ENCODE assay signal across 8 cellular contexts in the genomic region with DNA sequence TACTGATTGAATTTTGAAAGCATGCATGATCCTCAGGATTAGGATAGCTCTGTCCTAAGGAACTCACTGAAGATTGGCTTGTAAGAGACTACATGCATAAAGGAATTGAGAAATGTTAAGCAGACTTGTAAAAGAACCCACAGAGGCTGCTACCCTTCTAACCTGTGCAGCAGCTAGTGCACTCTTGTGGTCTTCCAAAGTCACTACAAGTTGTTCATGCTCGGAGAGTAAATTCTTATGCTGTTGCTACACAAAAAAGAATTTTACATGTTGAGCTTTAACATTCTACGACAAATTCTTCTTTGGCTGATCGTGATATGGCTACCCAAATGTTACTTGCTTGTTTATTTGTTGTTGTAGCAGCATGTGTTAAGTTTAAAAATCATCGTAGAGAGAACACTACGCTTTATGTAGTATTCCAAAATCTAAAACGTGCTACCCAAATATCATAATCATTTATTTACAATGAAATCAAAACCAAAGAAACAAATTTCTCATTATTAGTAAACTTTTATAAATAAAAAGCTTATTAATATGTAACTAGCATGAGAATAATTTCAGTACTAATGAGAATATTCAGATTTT. TPM values are rescaled to one million over a fixed set of nuclear protein-coding genes. Genes with fewer than 3 reads are reported as not detected.
DNase-seq lines count a peak whose midpoint lies in the region; ATAC-seq and TF ChIP-seq lines count a peak whose summit lies in the region.

No MANE protein-coding gene starts in this region.

- no peaks in the 10 kb centered on the region for H3K9me3 ChIP-seq in gastrocnemius medialis

- H3K27ac Mint-ChIP-seq in activated CD8-positive, alpha-beta memory T cell treated with anti-CD3 and anti-CD28 coated beads, Interleukin-2, amount 10 ng/mL, durations not matched to agents 7 days and 5 days: no peak overlapping the region

- TF ChIP-seq CTCF in HFF-Myc (IDR thresholded peaks at IDR 0.05; ENCODE audit: low read depth, low read length, missing control alignments): peak; percentile 66
- TF ChIP-seq CTCF in fibroblast of the aortic adventitia (IDR thresholded peaks at IDR 0.05; ENCODE audit: insufficient read depth, low read length): peak; percentile 77
- peak; percentile 27 to 63 (median 43) for TF ChIP-seq CTCF in gastrocnemius medialis (IDR thresholded peaks at IDR 0.05 in 4 of 5, conservative IDR thresholded peaks at IDR 0.05 in 1 of 5)

- H3K27ac ChIP-seq in gastrocnemius medialis: no peak overlapping the region

- peaks cover 0 to 24% of the 10 kb centered on the region in 2 donors for H3K36me3 ChIP-seq in gastrocnemius medialis

- no peaks in the 10 kb centered on the region for H3K27me3 Mint-ChIP-seq in activated CD8-positive, alpha-beta memory T cell treated with anti-CD3 and anti-CD28 coated beads, Interleukin-2, amount 10 ng/mL, durations not matched to agents 7 days and 5 days

- peaks cover 3 to 15% of the 10 kb centered on the region in 2 donors for H3K4me1 ChIP-seq in gastrocnemius medialis

- CTCF ChIA-PET in activated CD8-positive, alpha-beta memory T cell treated with anti-CD3 and anti-CD28 coated beads, Interleukin-2, amount 10 ng/mL, durations not matched to agents 7 days and 5 days (lab: Charles Lee): interaction anchor here (0.8 to 2.7 kb wide), 6 partner anchors 12 to 328 kb away, joined by 3 to 14 read pairs (median 4); no protein-coding TSS in a partner anchor

- H3K4me3 Mint-ChIP-seq in activated CD8-positive, alpha-beta memory T cell treated with anti-CD3 and anti-CD28 coated beads, Interleukin-2, amount 10 ng/mL, durations not matched to agents 7 days and 5 days: no peak overlapping the region

- no peak overlapping the region for H3K4me3 ChIP-seq in HFF-Myc (replicated peaks; ENCODE audit: low read depth, low read length)
- no peak overlapping the region for H3K4me3 ChIP-seq in fibroblast of the aortic adventitia (ENCODE audit: low read depth, low read length)
- H3K4me3 ChIP-seq in gastrocnemius medialis: no peak overlapping the region

- no peaks in the 10 kb centered on the region for H3K9me3 Mint-ChIP-seq in activated CD8-positive, alpha-beta memory T cell treated with anti-CD3 and anti-CD28 coated beads, Interleukin-2, amount 10 ng/mL, durations not matched to agents 7 days and 5 days (ENCODE audit: low read depth)

- peaks cover 2% of the 10 kb centered on the region for H3K36me3 Mint-ChIP-seq in activated CD8-positive, alpha-beta memory T cell treated with anti-CD3 and anti-CD28 coated beads, Interleukin-2, amount 10 ng/mL, durations not matched to agents 7 days and 5 days

- intact Hi-C loops in gastrocnemius medialis (cut with DNase I; ENCODE audit: low total_unique reads): loop anchor here (1.0 kb wide), 1 partner anchor 112 kb away; no protein-coding TSS in a partner anchor
- intact Hi-C loops in sciatic nerve (cut with DNase I): loop anchor here (5.0 to 10.0 kb wide), 2 partner anchors 54 to 127 kb away; a partner anchor contains a TSS

- peak; percentile 39 for ATAC-seq in activated CD8-positive, alpha-beta memory T cell treated with anti-CD3 and anti-CD28 coated beads, Interleukin-2, amount 10 ng/mL, durations not matched to agents 7 days and 5 days
- ATAC-seq in gastrocnemius medialis (peak in 1 of 2 donors; percentile 77), sciatic nerve (no peak)

- TF ChIP-seq POLR2A in gastrocnemius medialis (IDR thresholded peaks at IDR 0.05): no peak

- in situ Hi-C loops in gastrocnemius medialis (cut with MboI; ENCODE audit: low sequenced_read_pairs in 4 of 4): loop anchor here in 2 of 4 donors (10.0 kb wide), 2 partner anchors 54 to 64 kb away; a partner anchor contains a TSS

- no peaks in the 10 kb centered on the region for H3K27me3 ChIP-seq in gastrocnemius medialis

- no peak for DNase-seq in activated CD8-positive, alpha-beta memory T cell treated with anti-CD3 and anti-CD28 coated beads, Interleukin-2, amount 10 ng/mL, durations not matched to agents 7 days and 5 days
- DNase-seq in activated CD8-positive, alpha-beta memory T cell treated with anti-CD3 and anti-CD28 coated beads, Interleukin-2, amount 50 U/mL, for 4 hours: no peak
- DNase-seq in HFF-Myc (ENCODE audit: extremely low read depth, low read depth) (peak; percentile 26), NAMALWA (ENCODE audit: low spot score) (peak; percentile 69), SK-N-DZ (ENCODE audit: low spot score) (peak; percentile 52), fibroblast of the aortic adventitia (ENCODE audit: low read depth) (peak; percentile 79), gastrocnemius medialis (no peak), sciatic nerve (ENCODE audit: low spot score) (no peak)

- H3K4me1 Mint-ChIP-seq in activated CD8-positive, alpha-beta memory T cell treated with anti-CD3 and anti-CD28 coated beads, Interleukin-2, amount 10 ng/mL, durations not matched to agents 7 days and 5 days: no peaks in the 10 kb centered on the region

RNA-seq across cellular contexts. Expression of a gene that starts 55.0 kb away (rescaled TPM):
- 10 to 100 TPM in 1 of 2 experiments, 1 to 10 TPM in 1; 6.4 to 19.2 TPM for total RNA-seq in activated CD8-positive, alpha-beta memory T cell treated with anti-CD3 and anti-CD28 coated beads, Interleukin-2, amount 10 ng/mL, durations not matched to agents 7 days and 5 days
- polyA plus RNA-seq in SK-N-DZ (2014; cell fraction: cytosol; rRNA removed): 23.5 and 25.0 TPM in 2 replicates
- 21.9 and 22.7 TPM in 2 replicates for polyA plus RNA-seq in SK-N-DZ (2014; cell fraction: nucleus; rRNA removed)
- total RNA-seq in fibroblast of the aortic adventitia (ENCODE audit: low replicate concordance) (50.0 and 76.9 TPM in 2 replicates), gastrocnemius medialis (10 to 100 TPM; 13.0 to 20.8 (median 17.8) TPM), sciatic nerve (48.9 TPM)

Comparison
In these comparisons a context has a peak if more than half of its experiments do, and no peak if none do; other contexts are left out.
1. DNase-seq: peak in HFF-Myc (single experiment), NAMALWA (single experiment), SK-N-DZ (single experiment) and fibroblast of the aortic adventitia (single experiment); none in activated CD8-positive, alpha-beta memory T cell treated with anti-CD3 and anti-CD28 coated beads, Interleukin-2, amount 10 ng/mL, durations not matched to agents 7 days and 5 days (single experiment), activated CD8-positive, alpha-beta memory T cell treated with anti-CD3 and anti-CD28 coated beads, Interleukin-2, amount 50 U/mL, for 4 hours (single experiment), gastrocnemius medialis (0 of 2) and sciatic nerve (single experiment).
2. Peak in every context shown above with its lines, with median percentiles within 50 percentile points of each other: CTCF ChIP-seq.